ENCODE assay signal across 8 cellular contexts in genomic region chr7:116953372-116953726, GRCh38. TPM values are rescaled to one million over a fixed set of nuclear protein-coding genes. Genes with fewer than 3 reads are reported as not detected.
DNase-seq lines count a peak whose midpoint lies in the region; ATAC-seq and TF ChIP-seq lines count a peak whose summit lies in the region.

Gene ST7 (plus strand): TSS chr7:116953501. CDS start chr7:116953541, 40 bp downstream.

- H3K4me1 ChIP-seq in A673 (ENCODE audit: insufficient read depth, low read length, poor library complexity, severe bottlenecking) = peaks cover 35% of the 10 kb centered on the region
- H3K4me1 ChIP-seq in effector memory CD4-positive, alpha-beta T cell (ENCODE audit: control insufficient read depth, insufficient read depth, low read length, poor library complexity, severe bottlenecking) = peaks cover 7% of the 10 kb centered on the region
- peaks cover 2% of the 10 kb centered on the region for H3K4me1 ChIP-seq in mesendoderm (ENCODE audit: control insufficient read depth, low read depth, low read length)

- peak; percentile 25 for ATAC-seq in HG03095 (IDR thresholded peaks at IDR 0.05; ENCODE audit: unreplicated experiment)

- peak within 1 kb of the TSS; percentile 96 for H3K4ac ChIP-seq in mesendoderm (ENCODE audit: low read depth, low read length)

- WGBS in mesendoderm (ENCODE audit: extremely low coverage, insufficient coverage, low lambda C conversion rate) = no CpG with 5 or more reads among the region's 44 CpGs

- H3K79me2 ChIP-seq in mesendoderm (ENCODE audit: control insufficient read depth, insufficient read depth, low read length) = no peaks in the 10 kb centered on the region

- H3K27ac ChIP-seq in A673 (ENCODE audit: low read depth, low read length, poor library complexity, severe bottlenecking) (peak within 1 kb of the TSS; percentile 97), mesendoderm (ENCODE audit: low read depth, low read length) (peak within 1 kb of the TSS; percentile 92)
- H3K27ac ChIP-seq in effector memory CD4-positive, alpha-beta T cell (ENCODE audit: insufficient read depth, low read length, poor library complexity, severe bottlenecking) = peak within 1 kb of the TSS; percentile 52

- intact Hi-C loops in A673 (cut with micrococcal nuclease; ENCODE audit: unreplicated experiment) = no loop called here

- H3K4me3 ChIP-seq in A673 (ENCODE audit: low read depth, low read length, poor library complexity, severe bottlenecking) (peak within 1 kb of the TSS; percentile 95), mesendoderm (ENCODE audit: low read length) (peak within 1 kb of the TSS; percentile 89)
- peak within 1 kb of the TSS; percentile 78 for H3K4me3 ChIP-seq in effector memory CD4-positive, alpha-beta T cell (ENCODE audit: insufficient read depth, low read depth, low read length, poor library complexity, severe bottlenecking)

- no peaks in the 10 kb centered on the region for H3K27me3 ChIP-seq in A673 (replicated peaks; ENCODE audit: insufficient read depth, low read depth, low read length, poor library complexity)
- H3K27me3 ChIP-seq in effector memory CD4-positive, alpha-beta T cell (replicated peaks; ENCODE audit: control insufficient read depth, insufficient read depth, low read length, poor library complexity, severe bottlenecking) = no peaks in the 10 kb centered on the region
- no peaks in the 10 kb centered on the region for H3K27me3 ChIP-seq in mesendoderm (ENCODE audit: insufficient read depth, low read length, poor library complexity)

- TF ChIP-seq CTCF in A673 (conservative IDR thresholded peaks at IDR 0.05; ENCODE audit: low read depth, low read length) = no peak

- peak within 1 kb of the TSS; percentile 98 for H3K56ac ChIP-seq in mesendoderm (ENCODE audit: low read length)

- peak within 1 kb of the TSS; percentile 97 for H4K8ac ChIP-seq in mesendoderm (ENCODE audit: low read depth, low read length)

- CTCF ChIA-PET in A673 (lab: Charles Lee) = interaction anchor here (1.8 kb wide), 1 partner anchor 35 kb away, joined by 7 read pairs; no protein-coding TSS in a partner anchor

- peak within 1 kb of the TSS; percentile 77 for H4K5ac ChIP-seq in mesendoderm (ENCODE audit: low read length)

- H3K36me3 ChIP-seq in A673 (ENCODE audit: insufficient read depth, low read length, poor library complexity, severe bottlenecking) (no peaks in the 10 kb centered on the region), mesendoderm (ENCODE audit: control insufficient read depth, insufficient read depth, low read length) (no peaks in the 10 kb centered on the region)
- no peaks in the 10 kb centered on the region for H3K36me3 ChIP-seq in effector memory CD4-positive, alpha-beta T cell (ENCODE audit: control insufficient read depth, insufficient read depth, low read length)

- H3K4me2 ChIP-seq in mesendoderm (ENCODE audit: low read length) = peak within 1 kb of the TSS; percentile 78

- H3K9me3 ChIP-seq in A673 (ENCODE audit: low read depth, low read length, poor library complexity, severe bottlenecking) = no peaks in the 10 kb centered on the region
- no peaks in the 10 kb centered on the region for H3K9me3 ChIP-seq in effector memory CD4-positive, alpha-beta T cell (ENCODE audit: control insufficient read depth, low read length)

- TF ChIP-seq POLR2A in GM18526 (IDR thresholded peaks at IDR 0.05; ENCODE audit: extremely low read depth, insufficient read length) = peak; percentile 54

- POLR2A ChIA-PET in A673 (lab: Charles Lee; ENCODE audit: low non-redundant PET) = no interaction called here

- H3K18ac ChIP-seq in mesendoderm (ENCODE audit: low read length) = peak within 1 kb of the TSS; percentile 42

- H3K79me1 ChIP-seq in mesendoderm (ENCODE audit: low read length) = peaks cover 2% of the 10 kb centered on the region

- DNase-seq in A673 (ENCODE audit: low spot score) = peak; percentile 78
- DNase-seq in NCI-H510A (lab: John Stamatoyannopoulos, UW) = peak; percentile 48
- DNase-seq in activated CD8-positive, alpha-beta memory T cell treated with anti-CD3 and anti-CD28 coated beads for 24 hours = peak; percentile 89
- peak; percentile 30 to 53 (median 44) for DNase-seq in effector memory CD4-positive, alpha-beta T cell
- peak; percentile 76 for DNase-seq in mesendoderm
- peak; percentile 41 for DNase-seq in stimulated activated CD8-positive, alpha-beta memory T cell treated with anti-CD3 and anti-CD28 coated beads, Interleukin-12 subunit alpha, Interleukin-12 subunit beta, amount 100 ng/mL, for 1 hour (ENCODE audit: low read depth)

- H3K23ac ChIP-seq in mesendoderm (ENCODE audit: low read length) = no peak within 1 kb of the TSS

- H2BK15ac ChIP-seq in mesendoderm (replicated peaks; ENCODE audit: low read depth) = no peak within 1 kb of the TSS

- no peak within 1 kb of the TSS for H2BK120ac ChIP-seq in mesendoderm (ENCODE audit: low read depth, low read length)

- peak within 1 kb of the TSS; percentile 96 for H2BK5ac ChIP-seq in mesendoderm (ENCODE audit: low read length)

- H2AK5ac ChIP-seq in mesendoderm (ENCODE audit: low read length) = no peak within 1 kb of the TSS

- peak within 1 kb of the TSS; percentile 93 for H3K9ac ChIP-seq in mesendoderm (ENCODE audit: low read length)

- BruUV-seq in A673 (replicated peaks; lab: Mats Ljungman, UMichigan) = no TSS peak

RNA-seq across cellular contexts. Expression of gene ST7, which starts in this region (rescaled TPM):
- total RNA-seq in A673 (2021) = 19.7 and 24.3 TPM in 2 replicates
- 12.7 TPM for polyA plus RNA-seq in mesendoderm (2013, experiment 1 of 2)
- 13.0 TPM for polyA plus RNA-seq in mesendoderm (2013, experiment 2 of 2)

Comparison
In these comparisons a context has a peak if more than half of its experiments do, and no peak if none do; other contexts are left out.
1. Peak in every context shown above with its lines: DNase-seq, ATAC-seq, H3K4me3 ChIP-seq and H3K27ac ChIP-seq.